In genomic region chr18:11512096-11513030, GRCh38 we compare ENCODE assay signal across 10 cellular contexts.
DNase-seq lines count a peak whose midpoint lies in the region; ATAC-seq and TF ChIP-seq lines count a peak whose summit lies in the region.
"Had no signal": no experiment of that assay in that cellular context is flagged by ENCODE, and none has a peak within 500 bp of the region (broad histone marks: within the 10 kb centered on the region; RNA-seq: fewer than 3 reads in every experiment).

No MANE protein-coding gene starts in this region.

- H3K4me3 ChIP-seq in DND-41 (ENCODE audit: low read depth in 1 of 2, low read length in 2 of 2): no peak overlapping the region; a peak in 1 of 4 replicates
- no peak overlapping the region for H3K4me3 ChIP-seq in SK-N-SH (ENCODE audit: low read depth in 2 of 2, low read length in 1 of 2)
- no peak overlapping the region for H3K4me3 ChIP-seq in left lung

- H3K27me3 ChIP-seq in DND-41 (ENCODE audit: insufficient read depth, low read length, poor library complexity) (no peaks in the 10 kb centered on the region), SK-N-SH (ENCODE audit: insufficient read depth) (peaks cover 7% of the 10 kb centered on the region; the same call in 1 of the 2 replicates), left lung (no peaks in the 10 kb centered on the region)

- peak; percentile 54 for DNase-seq in DND-41
- DNase-seq in H4 (ENCODE audit: low spot score): peak; percentile 60
- DNase-seq in SK-N-SH: no peak
- no peak for DNase-seq in left lung
- no peak for DNase-seq in activated CD8-positive, alpha-beta memory T cell treated with anti-CD3 and anti-CD28 coated beads, Interleukin-2, amount 10 ng/mL, durations not matched to agents 7 days and 5 days
- DNase-seq in hypothalamus (lab: John Stamatoyannopoulos, UW): no peak
- DNase-seq in 8988T: no peak
- DNase-seq: NCI-H2227 treated with DMSO at 0.1 percent for 48 hours had no signal

- H3K36me3 Mint-ChIP-seq in activated CD8-positive, alpha-beta memory T cell treated with anti-CD3 and anti-CD28 coated beads, Interleukin-2, amount 10 ng/mL, durations not matched to agents 7 days and 5 days: no peaks in the 10 kb centered on the region

- POLR2A ChIA-PET in SK-N-SH (lab: Yijun Ruan, JAX): no interaction called here

- H3K9me3 Mint-ChIP-seq in activated CD8-positive, alpha-beta memory T cell treated with anti-CD3 and anti-CD28 coated beads, Interleukin-2, amount 10 ng/mL, durations not matched to agents 7 days and 5 days (ENCODE audit: low read depth): no peaks in the 10 kb centered on the region
- H3K9me3 Mint-ChIP-seq: activated T-helper 17 cell treated with anti-CD3 and anti-CD28 coated beads, Interleukin-2, amount 50 U/mL, for 72 hours had no signal

- H2AFZ ChIP-seq in DND-41 (ENCODE audit: low read depth, low read length) (peak overlapping the region; percentile 60), SK-N-SH (ENCODE audit: low read depth) (no peak overlapping the region; the same call in 1 of the 2 replicates)

- H3K4me1 Mint-ChIP-seq in activated CD8-positive, alpha-beta memory T cell treated with anti-CD3 and anti-CD28 coated beads, Interleukin-2, amount 10 ng/mL, durations not matched to agents 7 days and 5 days: peaks cover 8% of the 10 kb centered on the region

- no peak for TF ChIP-seq EP300 in SK-N-SH (IDR thresholded peaks at IDR 0.05; ENCODE audit: borderline replicate concordance in 1 of 2, low read depth in 1 of 2, low read length in 1 of 2)

- no peak overlapping the region for H3K27ac Mint-ChIP-seq in activated CD8-positive, alpha-beta memory T cell treated with anti-CD3 and anti-CD28 coated beads, Interleukin-2, amount 10 ng/mL, durations not matched to agents 7 days and 5 days
- H3K27ac Mint-ChIP-seq: activated T-helper 17 cell treated with anti-CD3 and anti-CD28 coated beads, Interleukin-2, amount 50 U/mL, for 72 hours had no signal

- 17% methylated on average over 8 of the region's 8 CpGs for WGBS in SK-N-SH (ENCODE audit: low lambda C conversion rate)

- H3K9ac ChIP-seq in DND-41 (ENCODE audit: low read depth, low read length): peak overlapping the region; percentile 43
- H3K9ac ChIP-seq in SK-N-SH: no peak overlapping the region

- CTCF ChIA-PET in SK-N-SH (lab: Yijun Ruan, JAX): interaction anchor here (0.7 kb wide), 1 partner anchor 41 kb away, joined by 3 read pairs; no protein-coding TSS in a partner anchor
- CTCF ChIA-PET in activated CD8-positive, alpha-beta memory T cell treated with anti-CD3 and anti-CD28 coated beads, Interleukin-2, amount 10 ng/mL, durations not matched to agents 7 days and 5 days (lab: Charles Lee): no interaction called here

- H3K79me2 ChIP-seq in DND-41 (ENCODE audit: insufficient read depth, low read length): no peaks in the 10 kb centered on the region
- H3K79me2 ChIP-seq in SK-N-SH (ENCODE audit: insufficient read depth): no peaks in the 10 kb centered on the region

- H3F3A ChIP-seq in SK-N-SH (replicated peaks; ENCODE audit: insufficient read depth): no peaks in the 10 kb centered on the region

- H3K36me3 ChIP-seq in DND-41 (ENCODE audit: insufficient read depth, low read length): no peaks in the 10 kb centered on the region
- no peaks in the 10 kb centered on the region for H3K36me3 ChIP-seq in SK-N-SH (replicated peaks in 1 of 2; ENCODE audit: control insufficient read depth in 1 of 2, insufficient read depth in 2 of 2, low read length in 1 of 2)
- no peaks in the 10 kb centered on the region for H3K36me3 ChIP-seq in left lung

- TF ChIP-seq CTCF in DND-41 (IDR thresholded peaks at IDR 0.05; ENCODE audit: borderline replicate concordance, extremely low read depth, low read length, poor library complexity, severe bottlenecking) (peak; percentile 78), SK-N-SH (IDR thresholded peaks at IDR 0.05) (peak; percentile 42), left lung (IDR thresholded peaks at IDR 0.05) (no peak)

- 0 out of 2 replicates have a peak, but pooled peaks cover 3% of the 10 kb centered on the region for H3K9me2 ChIP-seq in SK-N-SH

- no peak overlapping the region for H3K4me3 Mint-ChIP-seq in activated CD8-positive, alpha-beta memory T cell treated with anti-CD3 and anti-CD28 coated beads, Interleukin-2, amount 10 ng/mL, durations not matched to agents 7 days and 5 days

- H4K20me1 ChIP-seq in DND-41 (ENCODE audit: insufficient read depth, low read length) (no peaks in the 10 kb centered on the region), SK-N-SH (ENCODE audit: insufficient read depth) (no peaks in the 10 kb centered on the region)

- H3K4me2 ChIP-seq in DND-41 (ENCODE audit: insufficient read depth, low read length): peak overlapping the region; percentile 44
- H3K4me2 ChIP-seq in SK-N-SH: no peak overlapping the region

- ATAC-seq in DND-41 (ENCODE audit: insufficient read depth, low read depth) (peak; percentile 52), left lung (peak; percentile 26)
- ATAC-seq in activated CD8-positive, alpha-beta memory T cell treated with anti-CD3 and anti-CD28 coated beads, Interleukin-2, amount 10 ng/mL, durations not matched to agents 7 days and 5 days: no peak
- ATAC-seq in activated CD4-positive, CD25-positive, alpha-beta regulatory T cell treated with anti-CD3 and anti-CD28 coated beads, Interleukin-2, amount 50 U/mL, for 24 hours: no peak

- intact Hi-C loops in left lung (cut with DNase I): no loop called here

- H3K27me3 Mint-ChIP-seq in activated CD8-positive, alpha-beta memory T cell treated with anti-CD3 and anti-CD28 coated beads, Interleukin-2, amount 10 ng/mL, durations not matched to agents 7 days and 5 days: peaks cover 9% of the 10 kb centered on the region

- H3K4me1 ChIP-seq in DND-41 (ENCODE audit: insufficient read depth, low read length): peaks cover 50% of the 10 kb centered on the region
- H3K4me1 ChIP-seq in SK-N-SH (ENCODE audit: control insufficient read depth in 1 of 2, insufficient read depth in 2 of 2, low read depth in 1 of 2, low read length in 1 of 2): no peaks in the 10 kb centered on the region
- no peaks in the 10 kb centered on the region for H3K4me1 ChIP-seq in left lung

- peak; percentile 45 for TF ChIP-seq RAD21 in SK-N-SH (IDR thresholded peaks at IDR 0.05; ENCODE audit: low read length)

- H3K27ac ChIP-seq in DND-41 (ENCODE audit: low read length) (peak overlapping the region; percentile 83), SK-N-SH (ENCODE audit: low read depth in 2 of 2, low read length in 1 of 2) (no peak overlapping the region), left lung (no peak overlapping the region)

- no peaks in the 10 kb centered on the region for H3K9me3 ChIP-seq in DND-41 (ENCODE audit: insufficient read depth, low read length, severe bottlenecking)
- H3K9me3 ChIP-seq in SK-N-SH: no peaks in the 10 kb centered on the region
- H3K9me3 ChIP-seq in left lung: no peaks in the 10 kb centered on the region

TF ChIP-seq in SK-N-SH, 30 proteins besides CTCF, POLR2A, EP300 and RAD21:
- TF ChIP-seq RCOR1 (IDR thresholded peaks at IDR 0.05; ENCODE audit: low read length) (no peak), USF1 (IDR thresholded peaks at IDR 0.05; ENCODE audit: borderline replicate concordance, low read depth) (no peak), FOXM1 (IDR thresholded peaks at IDR 0.05; ENCODE audit: low read depth) (no peak), SMC3 (IDR thresholded peaks at IDR 0.05; ENCODE audit: low read depth, low read length) (peak; percentile 35; the same call in 1 of the 2 replicates)

Comparison
In these comparisons a context has a peak if more than half of its experiments do, and no peak if none do; other contexts are left out.
1. ATAC-seq: peak in DND-41 (single experiment) and left lung (single experiment); none in activated CD8-positive, alpha-beta memory T cell treated with anti-CD3 and anti-CD28 coated beads, Interleukin-2, amount 10 ng/mL, durations not matched to agents 7 days and 5 days (single experiment) and activated CD4-positive, CD25-positive, alpha-beta regulatory T cell treated with anti-CD3 and anti-CD28 coated beads, Interleukin-2, amount 50 U/mL, for 24 hours (0 of 2).
2. DNase-seq: peak in DND-41 (single experiment) and H4 (single experiment); none in SK-N-SH (single experiment), left lung (0 of 2), activated CD8-positive, alpha-beta memory T cell treated with anti-CD3 and anti-CD28 coated beads, Interleukin-2, amount 10 ng/mL, durations not matched to agents 7 days and 5 days (single experiment), hypothalamus (0 of 51) and 8988T (single experiment).
3. CTCF ChIP-seq: peak in DND-41 (single experiment) and SK-N-SH (single experiment); none in left lung (0 of 2).